In the genomic region with DNA sequence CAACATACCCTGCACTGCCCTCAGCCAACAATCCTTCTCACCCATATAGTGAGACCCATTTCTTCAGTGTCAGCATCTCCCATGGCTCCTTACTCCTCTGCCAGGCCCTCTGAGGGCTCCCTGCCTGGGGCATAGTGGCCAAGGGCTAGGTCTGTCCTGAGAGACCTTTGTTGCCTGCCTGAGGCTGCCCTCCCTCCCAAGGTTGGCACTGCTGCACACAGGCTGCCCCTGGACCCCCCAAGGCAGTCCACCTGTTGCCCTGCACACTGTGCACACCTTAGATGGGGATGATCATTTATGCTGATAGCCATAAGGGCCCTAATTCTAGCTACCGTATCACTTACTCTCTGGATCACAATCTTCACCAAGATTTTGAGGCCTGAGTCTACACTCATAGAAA, we compare ENCODE assay signal across 16 cellular contexts. TPM values are rescaled to one million over a fixed set of nuclear protein-coding genes. Genes with fewer than 3 reads are reported as not detected.
DNase-seq lines count a peak whose midpoint lies in the region; ATAC-seq and TF ChIP-seq lines count a peak whose summit lies in the region.
"Had no signal": no experiment of that assay in that cellular context is flagged by ENCODE, and none has a peak within 500 bp of the region (broad histone marks: within the 10 kb centered on the region; RNA-seq: fewer than 3 reads in every experiment).

No MANE protein-coding gene starts in this region.

- peaks cover 43% of the 10 kb centered on the region for H3K4me1 ChIP-seq in KMS-11 (ENCODE audit: low read depth, poor library complexity, severe bottlenecking)
- H3K4me1 ChIP-seq in effector memory CD4-positive, alpha-beta T cell (ENCODE audit: control insufficient read depth, insufficient read depth, low read length, poor library complexity, severe bottlenecking), result no peaks in the 10 kb centered on the region
- H3K4me1 ChIP-seq: Caco-2 had no signal

- no peak overlapping the region for H2AFZ ChIP-seq in KMS-11 (ENCODE audit: low read depth)

- H3K9me3 Mint-ChIP-seq in effector memory CD8-positive, alpha-beta T cell, result no peaks in the 10 kb centered on the region
- no peaks in the 10 kb centered on the region for H3K9me3 Mint-ChIP-seq in stimulated activated effector memory CD8-positive, alpha-beta T cell treated with anti-CD3 and anti-CD28 coated beads, Interleukin-12 subunit alpha, Interleukin-12 subunit beta, amount 100 ng/mL, for 72 hours
- H3K9me3 Mint-ChIP-seq: CD8-positive, alpha-beta memory T cell; H9 had no signal

- TF ChIP-seq CTCF in KMS-11 (conservative IDR thresholded peaks at IDR 0.05; ENCODE audit: low read depth, low read length), result no peak

- H3K4me3 ChIP-seq in KMS-11 (IDR thresholded peaks at IDR 0.05; ENCODE audit: insufficient read depth, low read depth, low read length), result no peak overlapping the region
- no peak overlapping the region for H3K4me3 ChIP-seq in effector memory CD4-positive, alpha-beta T cell (ENCODE audit: insufficient read depth, low read depth, low read length, poor library complexity, severe bottlenecking)

- peaks cover 0 to 2% of the 10 kb centered on the region in 2 donors for H3K4me1 Mint-ChIP-seq in effector memory CD8-positive, alpha-beta T cell (ENCODE audit: low read depth in 2 of 2)
- H3K4me1 Mint-ChIP-seq in stimulated activated effector memory CD8-positive, alpha-beta T cell treated with anti-CD3 and anti-CD28 coated beads, Interleukin-12 subunit alpha, Interleukin-12 subunit beta, amount 100 ng/mL, for 72 hours, result peaks cover 8% of the 10 kb centered on the region
- H3K4me1 Mint-ChIP-seq: H9 had no signal

- H4K20me1 ChIP-seq in KMS-11 (ENCODE audit: insufficient read depth), result no peaks in the 10 kb centered on the region

- peaks cover 11% of the 10 kb centered on the region for H3K36me3 Mint-ChIP-seq in effector memory CD8-positive, alpha-beta T cell (ENCODE audit: insufficient read depth)
- peaks cover 39% of the 10 kb centered on the region for H3K36me3 Mint-ChIP-seq in stimulated activated effector memory CD8-positive, alpha-beta T cell treated with anti-CD3 and anti-CD28 coated beads, Interleukin-12 subunit alpha, Interleukin-12 subunit beta, amount 100 ng/mL, for 72 hours

- no peak for ATAC-seq in Right ventricle myocardium superior (ENCODE audit: poor library complexity)
- ATAC-seq in Right ventricle myocardium inferior, result no peak
- ATAC-seq in effector memory CD8-positive, alpha-beta T cell (replicated peaks), result no peak
- ATAC-seq in stimulated activated effector memory CD8-positive, alpha-beta T cell treated with anti-CD3 and anti-CD28 coated beads, Interleukin-12 subunit alpha, Interleukin-12 subunit beta, amount 100 ng/mL, for 72 hours, result no peak
- ATAC-seq: HepG2 had no signal

- no peaks in the 10 kb centered on the region for H3K27me3 Mint-ChIP-seq in effector memory CD8-positive, alpha-beta T cell
- H3K27me3 Mint-ChIP-seq: B cell; CD8-positive, alpha-beta memory T cell had no signal

- intact Hi-C loops in Right ventricle myocardium superior (cut with DNase I) (no loop called here), Right ventricle myocardium inferior (cut with DNase I) (no loop called here)

- H3K4me2 ChIP-seq in KMS-11, result peak overlapping the region; percentile 52; the same call in 1 of the 2 replicates

- H3K9ac ChIP-seq in KMS-11, result no peak overlapping the region

- H3K4me3 Mint-ChIP-seq in effector memory CD8-positive, alpha-beta T cell, result no peak overlapping the region
- no peak overlapping the region for H3K4me3 Mint-ChIP-seq in stimulated activated effector memory CD8-positive, alpha-beta T cell treated with anti-CD3 and anti-CD28 coated beads, Interleukin-12 subunit alpha, Interleukin-12 subunit beta, amount 100 ng/mL, for 72 hours
- H3K4me3 Mint-ChIP-seq: B cell; CD8-positive, alpha-beta memory T cell; H9 had no signal

- no peaks in the 10 kb centered on the region for H3K9me3 ChIP-seq in effector memory CD4-positive, alpha-beta T cell (ENCODE audit: control insufficient read depth, low read length)
- H3K9me3 ChIP-seq: Caco-2 had no signal

- no peaks in the 10 kb centered on the region for H3K36me3 ChIP-seq in KMS-11 (ENCODE audit: insufficient read depth)
- H3K36me3 ChIP-seq in effector memory CD4-positive, alpha-beta T cell (ENCODE audit: control insufficient read depth, insufficient read depth, low read length), result peaks cover 46% of the 10 kb centered on the region

- peak overlapping the region; percentile 31 to 65 for H3K27ac Mint-ChIP-seq in effector memory CD8-positive, alpha-beta T cell
- H3K27ac Mint-ChIP-seq in stimulated activated effector memory CD8-positive, alpha-beta T cell treated with anti-CD3 and anti-CD28 coated beads, Interleukin-12 subunit alpha, Interleukin-12 subunit beta, amount 100 ng/mL, for 72 hours, result peak overlapping the region; percentile 35
- H3K27ac Mint-ChIP-seq: B cell had no signal

- peak; percentile 10 for DNase-seq in Right ventricle myocardium superior
- DNase-seq in Right ventricle myocardium inferior (ENCODE audit: missing footprints), result no peak
- DNase-seq in effector memory CD8-positive, alpha-beta T cell, result no peak
- DNase-seq in stimulated activated effector memory CD8-positive, alpha-beta T cell treated with anti-CD3 and anti-CD28 coated beads, Interleukin-12 subunit alpha, Interleukin-12 subunit beta, amount 100 ng/mL, for 72 hours (ENCODE audit: low spot score in 2 of 2), result no peak
- no peak for DNase-seq in effector memory CD4-positive, alpha-beta T cell
- DNase-seq in iPS-NIHi11 (ENCODE audit: low spot score), result no peak
- DNase-seq: C1 segment of cervical spinal cord; Caco-2; CD8-positive, alpha-beta memory T cell; DND-41; GDM1; GOT3; H9 had no signal

- H3K27ac ChIP-seq in KMS-11, result peak overlapping the region; percentile 93; the same call in 1 of the 2 replicates
- no peak overlapping the region for H3K27ac ChIP-seq in effector memory CD4-positive, alpha-beta T cell (ENCODE audit: insufficient read depth, low read length, poor library complexity, severe bottlenecking)

- H3K79me2 ChIP-seq in KMS-11 (ENCODE audit: insufficient read depth, low read depth), result no peaks in the 10 kb centered on the region

- H3K27me3 ChIP-seq in KMS-11 (ENCODE audit: insufficient read depth, low read depth), result no peaks in the 10 kb centered on the region
- no peaks in the 10 kb centered on the region for H3K27me3 ChIP-seq in effector memory CD4-positive, alpha-beta T cell (replicated peaks; ENCODE audit: control insufficient read depth, insufficient read depth, low read length, poor library complexity, severe bottlenecking)

RNA-seq across cellular contexts. Expression of gene SUSD2, which starts 57.0 kb away (rescaled TPM):
- total RNA-seq in Right ventricle myocardium superior (2.6 TPM), Right ventricle myocardium inferior (2.8 TPM)
